In genomic region chr10:133279266-133279960, GRCh38 we compare ENCODE assay signal across 1 cellular context.
TF ChIP-seq lines count a peak whose summit lies in the region.

No MANE protein-coding gene starts in this region.

TF ChIP-seq in K562, 482 proteins besides CTCF, POLR2A, EP300 and RAD21:
- TF ChIP-seq NFXL1 (CRISPR knock-in tag; IDR thresholded peaks at IDR 0.05) (no peak), ASH1L (IDR thresholded peaks at IDR 0.05; ENCODE audit: borderline replicate concordance, low read depth, partially characterized antibody) (no peak), ZNF217 (CRISPR knock-in tag; IDR thresholded peaks at IDR 0.05) (no peak), RERE (CRISPR knock-in tag; IDR thresholded peaks at IDR 0.05; ENCODE audit: borderline replicate concordance) (no peak), TSC22D4 (tag; IDR thresholded peaks at IDR 0.05) (no peak), ZNF77 (CRISPR knock-in tag; IDR thresholded peaks at IDR 0.05) (no peak), BDP1 (IDR thresholded peaks at IDR 0.05; ENCODE audit: insufficient read depth, insufficient read length) (no peak), XRCC5 (IDR thresholded peaks at IDR 0.05; ENCODE audit: low read depth, low read length) (no peak), CCAR2 (IDR thresholded peaks at IDR 0.05; ENCODE audit: low read depth, low read length) (no peak), ETV6 (IDR thresholded peaks at IDR 0.05; ENCODE audit: borderline replicate concordance in 1 of 2, low read depth in 2 of 2, low read length in 1 of 2) (no peak), ETV6 (CRISPR knock-in tag; IDR thresholded peaks at IDR 0.05; ENCODE audit: borderline replicate concordance) (no peak), ZSCAN29 (IDR thresholded peaks at IDR 0.05) (no peak), RBM34 (IDR thresholded peaks at IDR 0.05; ENCODE audit: borderline replicate concordance, insufficient read depth, low read length) (no peak), THAP12 (CRISPR knock-in tag; IDR thresholded peaks at IDR 0.05) (no peak), SMAD2 (IDR thresholded peaks at IDR 0.05; ENCODE audit: low read depth, low read length) (no peak), GTF3C2 (IDR thresholded peaks at IDR 0.05; ENCODE audit: borderline replicate concordance, extremely low read depth, insufficient read length) (no peak), SLC30A9 (CRISPR knock-in tag; IDR thresholded peaks at IDR 0.05) (no peak)
- TF ChIP-seq, protein P1, sequence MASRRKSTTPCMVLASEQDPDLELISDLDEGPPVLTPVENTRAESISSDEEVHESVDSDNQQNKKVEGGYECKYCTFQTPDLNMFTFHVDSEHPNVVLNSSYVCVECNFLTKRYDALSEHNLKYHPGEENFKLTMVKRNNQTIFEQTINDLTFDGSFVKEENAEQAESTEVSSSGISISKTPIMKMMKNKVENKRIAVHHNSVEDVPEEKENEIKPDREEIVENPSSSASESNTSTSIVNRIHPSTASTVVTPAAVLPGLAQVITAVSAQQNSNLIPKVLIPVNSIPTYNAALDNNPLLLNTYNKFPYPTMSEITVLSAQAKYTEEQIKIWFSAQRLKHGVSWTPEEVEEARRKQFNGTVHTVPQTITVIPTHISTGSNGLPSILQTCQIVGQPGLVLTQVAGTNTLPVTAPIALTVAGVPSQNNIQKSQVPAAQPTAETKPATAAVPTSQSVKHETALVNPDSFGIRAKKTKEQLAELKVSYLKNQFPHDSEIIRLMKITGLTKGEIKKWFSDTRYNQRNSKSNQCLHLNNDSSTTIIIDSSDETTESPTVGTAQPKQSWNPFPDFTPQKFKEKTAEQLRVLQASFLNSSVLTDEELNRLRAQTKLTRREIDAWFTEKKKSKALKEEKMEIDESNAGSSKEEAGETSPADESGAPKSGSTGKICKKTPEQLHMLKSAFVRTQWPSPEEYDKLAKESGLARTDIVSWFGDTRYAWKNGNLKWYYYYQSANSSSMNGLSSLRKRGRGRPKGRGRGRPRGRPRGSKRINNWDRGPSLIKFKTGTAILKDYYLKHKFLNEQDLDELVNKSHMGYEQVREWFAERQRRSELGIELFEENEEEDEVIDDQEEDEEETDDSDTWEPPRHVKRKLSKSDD (conservative IDR thresholded peaks at IDR 0.05; ENCODE audit: low read length) = no peak
- TF ChIP-seq, protein P2, sequence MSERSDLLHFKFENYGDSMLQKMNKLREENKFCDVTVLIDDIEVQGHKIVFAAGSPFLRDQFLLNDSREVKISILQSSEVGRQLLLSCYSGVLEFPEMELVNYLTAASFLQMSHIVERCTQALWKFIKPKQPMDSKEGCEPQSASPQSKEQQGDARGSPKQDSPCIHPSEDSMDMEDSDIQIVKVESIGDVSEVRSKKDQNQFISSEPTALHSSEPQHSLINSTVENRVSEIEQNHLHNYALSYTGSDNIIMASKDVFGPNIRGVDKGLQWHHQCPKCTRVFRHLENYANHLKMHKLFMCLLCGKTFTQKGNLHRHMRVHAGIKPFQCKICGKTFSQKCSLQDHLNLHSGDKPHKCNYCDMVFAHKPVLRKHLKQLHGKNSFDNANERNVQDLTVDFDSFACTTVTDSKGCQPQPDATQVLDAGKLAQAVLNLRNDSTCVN (CRISPR knock-in tag; IDR thresholded peaks at IDR 0.05) = no peak
- TF ChIP-seq, protein P3, sequence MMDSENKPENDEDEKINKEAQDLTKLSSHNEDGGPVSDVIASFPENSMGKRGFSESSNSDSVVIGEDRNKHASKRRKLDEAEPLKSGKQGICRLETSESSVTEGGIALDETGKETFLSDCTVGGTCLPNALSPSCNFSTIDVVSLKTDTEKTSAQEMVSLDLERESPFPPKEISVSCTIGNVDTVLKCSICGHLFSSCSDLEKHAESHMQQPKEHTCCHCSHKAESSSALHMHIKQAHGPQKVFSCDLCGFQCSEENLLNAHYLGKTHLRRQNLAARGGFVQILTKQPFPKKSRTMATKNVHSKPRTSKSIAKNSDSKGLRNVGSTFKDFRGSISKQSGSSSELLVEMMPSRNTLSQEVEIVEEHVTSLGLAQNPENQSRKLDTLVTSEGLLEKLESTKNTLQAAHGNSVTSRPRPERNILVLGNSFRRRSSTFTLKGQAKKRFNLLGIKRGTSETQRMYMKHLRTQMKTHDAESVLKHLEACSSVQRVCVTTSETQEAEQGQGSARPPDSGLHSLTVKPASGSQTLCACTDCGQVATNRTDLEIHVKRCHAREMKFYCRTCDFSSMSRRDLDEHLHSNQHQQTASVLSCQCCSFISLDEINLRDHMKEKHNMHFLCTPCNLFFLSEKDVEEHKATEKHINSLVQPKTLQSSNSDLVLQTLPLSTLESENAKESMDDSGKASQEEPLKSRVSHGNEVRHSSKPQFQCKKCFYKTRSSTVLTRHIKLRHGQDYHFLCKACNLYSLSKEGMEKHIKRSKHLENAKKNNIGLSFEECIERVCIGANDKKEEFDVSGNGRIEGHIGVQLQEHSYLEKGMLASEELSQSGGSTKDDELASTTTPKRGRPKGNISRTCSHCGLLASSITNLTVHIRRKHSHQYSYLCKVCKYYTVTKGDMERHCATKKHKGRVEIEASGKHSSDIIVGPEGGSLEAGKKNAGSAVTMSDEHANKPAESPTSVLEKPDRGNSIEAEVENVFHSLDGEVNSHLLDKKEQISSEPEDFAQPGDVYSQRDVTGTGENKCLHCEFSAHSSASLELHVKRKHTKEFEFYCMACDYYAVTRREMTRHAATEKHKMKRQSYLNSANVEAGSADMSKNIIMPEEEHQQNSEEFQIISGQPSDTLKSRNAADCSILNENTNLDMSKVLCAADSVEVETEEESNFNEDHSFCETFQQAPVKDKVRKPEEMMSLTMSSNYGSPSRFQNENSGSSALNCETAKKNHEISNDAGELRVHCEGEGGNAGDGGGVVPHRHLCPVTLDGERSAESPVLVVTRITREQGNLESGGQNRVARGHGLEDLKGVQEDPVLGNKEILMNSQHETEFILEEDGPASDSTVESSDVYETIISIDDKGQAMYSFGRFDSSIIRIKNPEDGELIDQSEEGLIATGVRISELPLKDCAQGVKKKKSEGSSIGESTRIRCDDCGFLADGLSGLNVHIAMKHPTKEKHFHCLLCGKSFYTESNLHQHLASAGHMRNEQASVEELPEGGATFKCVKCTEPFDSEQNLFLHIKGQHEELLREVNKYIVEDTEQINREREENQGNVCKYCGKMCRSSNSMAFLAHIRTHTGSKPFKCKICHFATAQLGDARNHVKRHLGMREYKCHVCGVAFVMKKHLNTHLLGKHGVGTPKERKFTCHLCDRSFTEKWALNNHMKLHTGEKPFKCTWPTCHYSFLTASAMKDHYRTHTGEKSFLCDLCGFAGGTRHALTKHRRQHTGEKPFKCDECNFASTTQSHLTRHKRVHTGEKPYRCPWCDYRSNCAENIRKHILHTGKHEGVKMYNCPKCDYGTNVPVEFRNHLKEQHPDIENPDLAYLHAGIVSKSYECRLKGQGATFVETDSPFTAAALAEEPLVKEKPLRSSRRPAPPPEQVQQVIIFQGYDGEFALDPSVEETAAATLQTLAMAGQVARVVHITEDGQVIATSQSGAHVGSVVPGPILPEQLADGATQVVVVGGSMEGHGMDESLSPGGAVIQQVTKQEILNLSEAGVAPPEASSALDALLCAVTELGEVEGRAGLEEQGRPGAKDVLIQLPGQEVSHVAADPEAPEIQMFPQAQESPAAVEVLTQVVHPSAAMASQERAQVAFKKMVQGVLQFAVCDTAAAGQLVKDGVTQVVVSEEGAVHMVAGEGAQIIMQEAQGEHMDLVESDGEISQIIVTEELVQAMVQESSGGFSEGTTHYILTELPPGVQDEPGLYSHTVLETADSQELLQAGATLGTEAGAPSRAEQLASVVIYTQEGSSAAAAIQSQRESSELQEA (IDR thresholded peaks at IDR 0.05; ENCODE audit: low read depth) = no peak
